Comparison of ENCODE assay signal across 12 cellular contexts in genomic region chr13:35393886-35394285, GRCh38.
DNase-seq lines count a peak whose midpoint lies in the region; ATAC-seq and TF ChIP-seq lines count a peak whose summit lies in the region.
"Had no signal": no experiment of that assay in that cellular context is flagged by ENCODE, and none has a peak within 500 bp of the region (broad histone marks: within the 10 kb centered on the region; RNA-seq: fewer than 3 reads in every experiment).

No MANE protein-coding gene starts in this region.

- no peak overlapping the region for H3K4me3 ChIP-seq in GM23338
- H3K4me3 ChIP-seq in RWPE2 (ENCODE audit: severe bottlenecking), result no peak overlapping the region
- H3K4me3 ChIP-seq in epithelial cell of esophagus (ENCODE audit: low read length), result no peak overlapping the region
- no peak overlapping the region for H3K4me3 ChIP-seq in left lung
- H3K4me3 ChIP-seq in left ventricle myocardium inferior, result no peak overlapping the region
- H3K4me3 ChIP-seq: HAP-1 had no signal

- H3K4me1 Mint-ChIP-seq in GM23338, result peaks cover 3% of the 10 kb centered on the region; the same call in 2 of the 3 replicates

- DNase-seq in GM23338 (ENCODE audit: low spot score) (no peak), NCI-H82 (lab: John Stamatoyannopoulos, UW) (peak; percentile 33), RWPE2 (ENCODE audit: low spot score) (no peak), epithelial cell of esophagus (ENCODE audit: low read depth) (peak; percentile 6), left lung (no peak), left ventricle myocardium inferior (no peak)
- no peak for DNase-seq in stimulated activated CD8-positive, alpha-beta memory T cell treated with anti-CD3 and anti-CD28 coated beads, Interleukin-4, amount 100 ng/mL, for 48 hours
- DNase-seq: Caco-2; CD4-positive, alpha-beta T cell; IMR-90 had no signal

- H3K9me3 ChIP-seq in RWPE2 (ENCODE audit: severe bottlenecking) (no peaks in the 10 kb centered on the region), left lung (peaks cover 0 to 4% of the 10 kb centered on the region in 2 donors), left ventricle myocardium inferior (replicated peaks) (peaks cover 11% of the 10 kb centered on the region)
- H3K9me3 ChIP-seq: Caco-2, HAP-1 had no signal

- H3K27ac Mint-ChIP-seq in GM23338, result peak overlapping the region; percentile 13; the same call in 1 of the 2 replicates
- H3K27ac Mint-ChIP-seq: CD4-positive, alpha-beta T cell had no signal

- H3K27me3 ChIP-seq in GM23338 (ENCODE audit: insufficient read depth) (no peaks in the 10 kb centered on the region), RWPE2 (ENCODE audit: insufficient read depth, poor library complexity, severe bottlenecking) (no peaks in the 10 kb centered on the region), left lung (no peaks in the 10 kb centered on the region), left ventricle myocardium inferior (ENCODE audit: low read depth) (no peaks in the 10 kb centered on the region)

- no peak for ATAC-seq in GM23338
- peak; percentile 38; the same call in 1 of the 3 replicates for ATAC-seq in RWPE2 (ENCODE audit: low read depth)
- no peak for ATAC-seq in left lung

- H3K36me3 Mint-ChIP-seq in GM23338 (ENCODE audit: low read depth), result peaks cover 4% of the 10 kb centered on the region; the same call in 2 of the 3 replicates

- H3K4me3 Mint-ChIP-seq in GM23338, result no peak overlapping the region
- H3K4me3 Mint-ChIP-seq: CD4-positive, alpha-beta T cell had no signal

- H2AFZ ChIP-seq in GM23338, result no peak overlapping the region

- H3K9me3 Mint-ChIP-seq in GM23338, result no peaks in the 10 kb centered on the region; the same call in 1 of the 3 replicates

- H3K27ac ChIP-seq in GM23338 (ENCODE audit: low read depth), result no peak overlapping the region
- H3K27ac ChIP-seq in RWPE2 (ENCODE audit: poor library complexity, severe bottlenecking), result no peak overlapping the region
- H3K27ac ChIP-seq in left lung, result no peak overlapping the region
- no peak overlapping the region for H3K27ac ChIP-seq in left ventricle myocardium inferior (replicated peaks)
- H3K27ac ChIP-seq: C4-2B had no signal

- no peaks in the 10 kb centered on the region for H4K20me1 ChIP-seq in GM23338 (replicated peaks; ENCODE audit: insufficient read depth)

- no peaks in the 10 kb centered on the region for H3K79me2 ChIP-seq in GM23338 (replicated peaks; ENCODE audit: insufficient read depth)

- H3K9me2 ChIP-seq in GM23338 (ENCODE audit: insufficient read depth), result no peaks in the 10 kb centered on the region

- H3K36me3 ChIP-seq in GM23338 (ENCODE audit: insufficient read depth) (no peaks in the 10 kb centered on the region), RWPE2 (ENCODE audit: low read depth) (no peaks in the 10 kb centered on the region), left lung (no peaks in the 10 kb centered on the region), left ventricle myocardium inferior (no peaks in the 10 kb centered on the region)
- H3K36me3 ChIP-seq: HAP-1 had no signal

- peaks cover 2% of the 10 kb centered on the region for H3K27me3 Mint-ChIP-seq in GM23338 (ENCODE audit: insufficient read depth, low read depth, poor library complexity)
- H3K27me3 Mint-ChIP-seq: CD4-positive, alpha-beta T cell had no signal

- intact Hi-C loops in left lung (cut with DNase I) (no loop called here), left ventricle myocardium inferior (cut with micrococcal nuclease) (no loop called here)

- TF ChIP-seq CTCF in GM23338 (conservative IDR thresholded peaks at IDR 0.05; ENCODE audit: low read depth in 2 of 2) (no peak), RWPE2 (IDR thresholded peaks at IDR 0.05; ENCODE audit: poor library complexity, severe bottlenecking) (no peak), epithelial cell of esophagus (IDR thresholded peaks at IDR 0.05; ENCODE audit: insufficient read depth, low read depth, low read length, missing control alignments) (no peak), left lung (IDR thresholded peaks at IDR 0.05) (no peak), left ventricle myocardium inferior (IDR thresholded peaks at IDR 0.05; ENCODE audit: borderline replicate concordance) (no peak)

- H3K4me1 ChIP-seq in GM23338 (ENCODE audit: insufficient read depth), result peaks cover 5% of the 10 kb centered on the region; the same call in 1 of the 2 replicates
- no peaks in the 10 kb centered on the region for H3K4me1 ChIP-seq in RWPE2 (ENCODE audit: insufficient read depth, poor library complexity, severe bottlenecking)
- H3K4me1 ChIP-seq in left lung, result no peaks in the 10 kb centered on the region
- H3K4me1 ChIP-seq in left ventricle myocardium inferior, result peaks cover 17% of the 10 kb centered on the region
- H3K4me1 ChIP-seq: Caco-2 had no signal

- H3K4me2 ChIP-seq in GM23338, result no peak overlapping the region

- H3F3A ChIP-seq in GM23338 (replicated peaks; ENCODE audit: low read depth), result no peaks in the 10 kb centered on the region

TF ChIP-seq in GM23338, 12 proteins besides CTCF, POLR2A, EP300 and RAD21 (continues in another document):
- TF ChIP-seq CREB1 (CRISPR knock-in tag; IDR thresholded peaks at IDR 0.05; ENCODE audit: low read depth), result no peak
- no peak for TF ChIP-seq ZNF114 (CRISPR knock-in tag; IDR thresholded peaks at IDR 0.05)
- no peak for TF ChIP-seq POLR2AphosphoS5 (IDR thresholded peaks at IDR 0.05; ENCODE audit: low read depth)
- no peak for TF ChIP-seq JUNB (IDR thresholded peaks at IDR 0.05; ENCODE audit: unreplicated experiment)
- no peak for TF ChIP-seq ZNF462 (CRISPR knock-in tag; IDR thresholded peaks at IDR 0.05)
- no peak for TF ChIP-seq STAT1 (IDR thresholded peaks at IDR 0.05; ENCODE audit: unreplicated experiment)
- no peak for TF ChIP-seq ETS1 (IDR thresholded peaks at IDR 0.05)

Comparison
In these comparisons a context has a peak if more than half of its experiments do, and no peak if none do; other contexts are left out.
1. DNase-seq: peak in NCI-H82 (single experiment) and epithelial cell of esophagus (single experiment); none in GM23338 (single experiment), RWPE2 (single experiment), left lung (0 of 2), left ventricle myocardium inferior (single experiment) and stimulated activated CD8-positive, alpha-beta memory T cell treated with anti-CD3 and anti-CD28 coated beads, Interleukin-4, amount 100 ng/mL, for 48 hours (single experiment).